In genomic region chr4:36242629-36243354, GRCh38 we compare ENCODE assay signal across 9 cellular contexts. TPM values are rescaled to one million over a fixed set of nuclear protein-coding genes. Genes with fewer than 3 reads are reported as not detected.
DNase-seq lines count a peak whose midpoint lies in the region; ATAC-seq, FAIRE-seq and TF ChIP-seq lines count a peak whose summit lies in the region.
"Had no signal": no experiment of that assay in that cellular context is flagged by ENCODE, and none has a peak within 500 bp of the region (broad histone marks: within the 10 kb centered on the region; RNA-seq: fewer than 3 reads in every experiment).

No MANE protein-coding gene starts in this region.

- H3K27ac ChIP-seq in VCaP = peak overlapping the region; percentile 84
- H3K27ac ChIP-seq in skin epidermis = peak overlapping the region in 18 of 21 experiments; percentile 43 to 99 (median 96)

- in situ Hi-C loops in GM13977 (cut with MboI; ENCODE audit: low pct_unique_long_range_greater_than_20kb, low sequenced_read_pairs, unreplicated experiment) = no loop called here

- no peak for ATAC-seq in HG02870 (IDR thresholded peaks at IDR 0.05; ENCODE audit: unreplicated experiment)
- ATAC-seq in HG03460 (IDR thresholded peaks at IDR 0.05; ENCODE audit: unreplicated experiment) = no peak

- TF ChIP-seq CTCF in GM13977 (IDR thresholded peaks at IDR 0.05; ENCODE audit: extremely low read depth, insufficient read depth, missing control alignments) (no peak), VCaP (conservative IDR thresholded peaks at IDR 0.05) (no peak)

- peak; percentile 7 for DNase-seq in GM13977 (ENCODE audit: low spot score)
- no peak for DNase-seq in frontal cortex (ENCODE audit: low spot score in 2 of 2)
- DNase-seq in NCI-H1694 treated with DMSO at 0.1 percent for 48 hours (lab: John Stamatoyannopoulos, UW) = no peak
- no peak for DNase-seq in NCI-H345 treated with DMSO at 0.1 percent for 48 hours (lab: John Stamatoyannopoulos, UW; ENCODE audit: unreplicated experiment)

- peak overlapping the region; percentile 61 to 90 (median 80) for H3K4me3 ChIP-seq in skin epidermis

- peak; percentile 43 for FAIRE-seq in frontal cortex (lab: Jason Lieb, UNC)

RNA-seq across cellular contexts. Expression of gene ARAP2, which starts 1.5 kb away (rescaled TPM):
- 57.1 TPM for total RNA-seq in frontal cortex

RNA-seq across cellular contexts. Expression of gene DTHD1, which starts 38.6 kb away (rescaled TPM):
- under 0.01 TPM for total RNA-seq in frontal cortex
- total RNA-seq: HT1080 had no signal
